Comparison of ENCODE assay signal across 8 cellular contexts in the genomic region with DNA sequence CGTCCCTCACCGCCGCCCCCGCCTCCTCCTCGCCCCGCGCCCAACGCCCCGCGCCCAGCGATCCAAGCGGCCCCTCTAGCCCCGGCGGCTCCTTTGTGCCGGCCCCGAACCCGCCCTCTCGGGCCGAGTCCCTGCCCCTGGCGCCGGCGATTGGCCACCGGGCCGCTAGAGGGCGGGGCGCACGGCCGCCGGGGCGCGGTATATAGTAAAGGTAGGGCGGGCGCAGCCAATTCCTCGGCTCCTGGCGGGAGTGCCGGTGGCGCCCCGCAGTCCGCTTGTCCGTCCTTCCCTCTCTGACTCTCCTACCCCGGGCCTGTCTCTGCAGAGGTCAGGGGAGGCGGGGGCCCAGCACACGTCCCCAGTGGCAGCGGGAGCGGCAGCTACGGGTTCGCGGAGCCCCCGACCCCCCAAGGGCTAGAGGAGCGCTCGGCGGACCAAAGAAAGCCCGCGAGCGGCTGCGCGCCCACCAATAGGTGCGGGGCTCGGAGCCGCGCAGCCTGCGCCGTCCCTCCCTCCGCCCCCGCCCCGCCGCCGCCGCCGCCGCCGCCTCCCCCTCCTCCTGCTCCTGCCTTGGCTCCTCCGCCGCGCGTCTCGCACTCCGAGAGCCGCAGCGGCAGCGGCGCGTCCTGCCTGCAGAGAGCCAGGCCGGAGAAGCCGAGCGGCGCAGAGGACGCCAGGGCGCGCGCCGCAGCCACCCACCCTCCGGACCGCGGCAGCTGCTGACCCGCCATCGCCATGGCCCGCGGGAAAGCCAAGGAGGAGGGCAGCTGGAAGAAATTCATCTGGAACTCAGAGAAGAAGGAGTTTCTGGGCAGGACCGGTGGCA. TPM values are rescaled to one million over a fixed set of nuclear protein-coding genes. Genes with fewer than 3 reads are reported as not detected.
DNase-seq lines count a peak whose midpoint lies in the region; ATAC-seq, FAIRE-seq and TF ChIP-seq lines count a peak whose summit lies in the region.

A gene (plus strand): TSS at position 596 of the 826 bp plus-strand sequence. CDS start 140 bp downstream, at position 736.

- peak; percentile 76 for ATAC-seq in GM21786 (IDR thresholded peaks at IDR 0.05; ENCODE audit: unreplicated experiment)
- ATAC-seq in naive thymus-derived CD8-positive, alpha-beta T cell = peak; percentile 91 to 92

- H3K27ac ChIP-seq in KOPT-K1 (ENCODE audit: low read depth, low read length, poor library complexity, severe bottlenecking) = peak within 1 kb of the TSS; percentile 31
- peak within 1 kb of the TSS; percentile 94 for H3K27ac ChIP-seq in fibroblast of lung (ENCODE audit: insufficient read depth, low read length)

- H3K36me3 ChIP-seq in KOPT-K1 (ENCODE audit: insufficient read depth, low read length) (no peaks in the 10 kb centered on the region), fibroblast of lung (ENCODE audit: control insufficient read depth, insufficient read depth, low read length) (no peaks in the 10 kb centered on the region)

- H2AFZ ChIP-seq in fibroblast of lung (ENCODE audit: low read length) = peak within 1 kb of the TSS; percentile 81

- H3K4me3 ChIP-seq in fibroblast of lung (replicated peaks in 1 of 4; ENCODE audit: control extremely low read depth in 1 of 4, insufficient read depth in 1 of 4, low read depth in 3 of 4, low read length in 4 of 4) = peak within 1 kb of the TSS; percentile 86 to 91 (median 90)

- H3K79me2 ChIP-seq in fibroblast of lung (ENCODE audit: control insufficient read depth, insufficient read depth, low read length) = peaks cover 45% of the 10 kb centered on the region

- H3K9me3 ChIP-seq in KOPT-K1 (ENCODE audit: insufficient read depth, low read length, poor library complexity, severe bottlenecking) (no peaks in the 10 kb centered on the region), fibroblast of lung (ENCODE audit: control insufficient read depth, insufficient read depth, low read depth, low read length) (no peaks in the 10 kb centered on the region)

- FAIRE-seq in RCC 7860 (lab: Jason Lieb, UNC) = no peak

- H3K27ac Mint-ChIP-seq in naive thymus-derived CD8-positive, alpha-beta T cell = peak within 1 kb of the TSS; percentile 10 to 86 (median 70)

- peak within 1 kb of the TSS; percentile 79 to 94 (median 88) for H3K4me3 Mint-ChIP-seq in naive thymus-derived CD8-positive, alpha-beta T cell

- no peaks in the 10 kb centered on the region for H3K36me3 Mint-ChIP-seq in naive thymus-derived CD8-positive, alpha-beta T cell

- peaks cover 22% of the 10 kb centered on the region for H3K4me1 ChIP-seq in fibroblast of lung (ENCODE audit: control insufficient read depth, extremely low read depth, insufficient read depth, low read length)

- no peaks in the 10 kb centered on the region for H4K20me1 ChIP-seq in fibroblast of lung (ENCODE audit: control insufficient read depth, extremely low read depth, insufficient read depth, low read length)

- H3K27me3 ChIP-seq in fibroblast of lung (ENCODE audit: control insufficient read depth, insufficient read depth, low read length) = no peaks in the 10 kb centered on the region

- peaks cover 18 to 46% (median 42%) of the 10 kb centered on the region in 4 donors for H3K4me1 Mint-ChIP-seq in naive thymus-derived CD8-positive, alpha-beta T cell

- peak; percentile 92 for DNase-seq in Daoy (ENCODE audit: low read depth)
- peak; percentile 83 for DNase-seq in RCC 7860 (ENCODE audit: low spot score)
- peak; percentile 56 to 70 for DNase-seq in activated T-helper 1 cell treated with anti-CD3 and anti-CD28 coated beads, Interleukin-2, amount 50 U/mL, for 16 hours (ENCODE audit: low read depth in 1 of 2, low spot score in 1 of 2)
- DNase-seq in fibroblast of lung (ENCODE audit: low read depth in 2 of 2) = peak; percentile 74 to 78
- peak; percentile 67 to 85 (median 80) for DNase-seq in naive thymus-derived CD8-positive, alpha-beta T cell
- peak; percentile 51 to 75 (median 72) for DNase-seq in stimulated activated naive CD4-positive, alpha-beta T cell (lab: John Stamatoyannopoulos, UW)

- H3K9me3 Mint-ChIP-seq in naive thymus-derived CD8-positive, alpha-beta T cell = no peaks in the 10 kb centered on the region

- H3K27me3 Mint-ChIP-seq in naive thymus-derived CD8-positive, alpha-beta T cell = peaks cover 0 to 12% (median 0%) of the 10 kb centered on the region in 5 donors

- POLR2A ChIA-PET in naive thymus-derived CD8-positive, alpha-beta T cell (lab: Charles Lee) = interaction anchor here (0.7 kb wide), 1 partner anchor 63 kb away, joined by 3 read pairs; no protein-coding TSS in a partner anchor

- H3K9ac ChIP-seq in fibroblast of lung (ENCODE audit: insufficient read depth, low read length) = peak within 1 kb of the TSS; percentile 90

- H3K4me2 ChIP-seq in fibroblast of lung (ENCODE audit: extremely low read depth, insufficient read depth, low read length) = peak within 1 kb of the TSS; percentile 97

- peak; percentile 9 to 45 for TF ChIP-seq CTCF in fibroblast of lung (conservative IDR thresholded peaks at IDR 0.05 in 1 of 2, IDR thresholded peaks at IDR 0.05 in 1 of 2; ENCODE audit: low read depth in 1 of 2, low read length in 2 of 2)

RNA-seq across cellular contexts. Expression of the gene that starts here (rescaled TPM):
- total RNA-seq in Daoy (2014; rRNA removed; shearing (Covaris generic)) = 42.5 and 46.6 TPM in 2 replicates
- 9.0 and 21.1 TPM in 2 replicates for total RNA-seq in fibroblast of lung
- polyA plus RNA-seq in fibroblast of lung = 31.4 and 37.9 TPM in 2 replicates
- polyA plus RNA-seq in fibroblast of lung (2012) = 28.1 and 28.9 TPM in 2 replicates
- polyA minus RNA-seq in fibroblast of lung (ENCODE audit: low replicate concordance) = 3.8 and 6.9 TPM in 2 replicates
- 1 to 10 TPM; 1.4 to 1.8 TPM for total RNA-seq in naive thymus-derived CD8-positive, alpha-beta T cell
- polyA plus RNA-seq in naive thymus-derived CD8-positive, alpha-beta T cell = under 1 TPM; 0.62 to 0.97 (median 0.66) TPM

Comparison
In these comparisons a context has a peak if more than half of its experiments do, and no peak if none do; other contexts are left out.
1. Peak in every context shown above with its lines: DNase-seq, ATAC-seq, H3K4me3 ChIP-seq and H3K27ac ChIP-seq.
2. RNA of the gene that starts here (polyA plus RNA-seq): 28.1 to 37.9 TPM in fibroblast of lung; 0.62 to 0.97 TPM in naive thymus-derived CD8-positive, alpha-beta T cell; every median in the first group is over 10 times any median in the second.